10 cellular contexts compared by ENCODE assay signal in genomic region chr3:197802505-197803459, GRCh38. TPM values are rescaled to one million over a fixed set of nuclear protein-coding genes. Genes with fewer than 3 reads are reported as not detected.
DNase-seq lines count a peak whose midpoint lies in the region; ATAC-seq and TF ChIP-seq lines count a peak whose summit lies in the region.
"Had no signal": no experiment of that assay in that cellular context is flagged by ENCODE, and none has a peak within 500 bp of the region (broad histone marks: within the 10 kb centered on the region; RNA-seq: fewer than 3 reads in every experiment).

No MANE protein-coding gene starts in this region.

- CTCF ChIA-PET in activated naive CD4-positive, alpha-beta T cell treated with anti-CD3 and anti-CD28 coated beads for 36 hours (lab: Charles Lee), result interaction anchor here (0.7 to 1.2 kb wide), 3 partner anchors 9 to 101 kb away, joined by 3 to 5 read pairs (median 3); no protein-coding TSS in a partner anchor

- no peaks in the 10 kb centered on the region for H3K9me3 ChIP-seq in upper lobe of left lung

- peaks cover 6 to 22% (median 16%) of the 10 kb centered on the region in 4 donors for H3K4me1 ChIP-seq in upper lobe of left lung

- no peaks in the 10 kb centered on the region for H3K36me3 ChIP-seq in upper lobe of left lung

- intact Hi-C loops in activated naive CD4-positive, alpha-beta T cell treated with anti-CD3 and anti-CD28 coated beads for 36 hours (cut with micrococcal nuclease), result loop anchor here (1.0 to 10.0 kb wide), 5 partner anchors 9 to 208 kb away; partner anchors contain the start of genes FYTTD1 and RUBCN

- H3K4me3 Mint-ChIP-seq in activated naive CD4-positive, alpha-beta T cell treated with anti-CD3 and anti-CD28 coated beads for 36 hours, result no peak overlapping the region
- H3K4me3 Mint-ChIP-seq in type B pancreatic cell (no peak overlapping the region), endothelial cell (ENCODE audit: unreplicated experiment) (no peak overlapping the region)

- TF ChIP-seq EP300 in upper lobe of left lung (IDR thresholded peaks at IDR 0.05), result no peak

- WGBS in upper lobe of left lung, 2 donors, result 79 to 80% methylated on average over 9 of the region's 9 CpGs

- no peaks in the 10 kb centered on the region for H3K36me3 Mint-ChIP-seq in activated naive CD4-positive, alpha-beta T cell treated with anti-CD3 and anti-CD28 coated beads for 36 hours (ENCODE audit: low read depth)
- H3K36me3 Mint-ChIP-seq in type B pancreatic cell (peaks cover 8% of the 10 kb centered on the region), endothelial cell (ENCODE audit: low read depth, unreplicated experiment) (no peaks in the 10 kb centered on the region)

- no peak for DNase-seq in activated naive CD4-positive, alpha-beta T cell treated with anti-CD3 and anti-CD28 coated beads for 36 hours
- DNase-seq in activated naive CD4-positive, alpha-beta T cell treated with Interleukin-2 at 50 U/mL for 16 hours, result no peak
- peak; percentile 20 for DNase-seq in RPMI7951 (ENCODE audit: low read depth)
- no peak for DNase-seq in fibroblast of the aortic adventitia (ENCODE audit: low read depth)
- DNase-seq in type B pancreatic cell (ENCODE audit: extremely low spot score, unreplicated experiment), result no peak
- no peak for DNase-seq in endothelial cell (ENCODE audit: low spot score)
- no peak for DNase-seq in GM19238 (ENCODE audit: insufficient read length, low spot score)
- no peak for DNase-seq in upper lobe of left lung
- DNase-seq: NCI-H1092 treated with DMSO at 0.1 percent for 48 hours; stimulated activated CD4-positive, alpha-beta T cell treated with anti-CD3 and anti-CD28 coated beads, Interleukin-1b, Interleukin-23, amount 100 ng/mL, for 48 hours had no signal

- H3K27me3 ChIP-seq in upper lobe of left lung, result no peaks in the 10 kb centered on the region

- H3K4me3 ChIP-seq in fibroblast of the aortic adventitia (ENCODE audit: low read depth, low read length) (no peak overlapping the region), upper lobe of left lung (no peak overlapping the region)

- peak; percentile 20 for TF ChIP-seq CTCF in fibroblast of the aortic adventitia (IDR thresholded peaks at IDR 0.05; ENCODE audit: insufficient read depth, low read length)
- peak; percentile 9 for TF ChIP-seq CTCF in type B pancreatic cell (conservative IDR thresholded peaks at IDR 0.05)
- no peak for TF ChIP-seq CTCF in endothelial cell (IDR thresholded peaks at IDR 0.05; ENCODE audit: unreplicated experiment)
- TF ChIP-seq CTCF in upper lobe of left lung (IDR thresholded peaks at IDR 0.05), result no peak

- H3K27me3 Mint-ChIP-seq in activated naive CD4-positive, alpha-beta T cell treated with anti-CD3 and anti-CD28 coated beads for 36 hours (ENCODE audit: low read depth), result no peaks in the 10 kb centered on the region
- H3K27me3 Mint-ChIP-seq in type B pancreatic cell (no peaks in the 10 kb centered on the region), endothelial cell (ENCODE audit: unreplicated experiment) (no peaks in the 10 kb centered on the region)

- H3K27ac ChIP-seq in upper lobe of left lung, result no peak overlapping the region

- no peak for ATAC-seq in upper lobe of left lung (ENCODE audit: low FRiP score in 2 of 2)

- TF ChIP-seq POLR2A in upper lobe of left lung (IDR thresholded peaks at IDR 0.05), result no peak

- H3K9me3 Mint-ChIP-seq in activated naive CD4-positive, alpha-beta T cell treated with anti-CD3 and anti-CD28 coated beads for 36 hours, result no peaks in the 10 kb centered on the region
- H3K9me3 Mint-ChIP-seq in type B pancreatic cell (no peaks in the 10 kb centered on the region), endothelial cell (ENCODE audit: unreplicated experiment) (no peaks in the 10 kb centered on the region)

- H3K27ac Mint-ChIP-seq in activated naive CD4-positive, alpha-beta T cell treated with anti-CD3 and anti-CD28 coated beads for 36 hours, result peak overlapping the region; percentile 46
- H3K27ac Mint-ChIP-seq in type B pancreatic cell (no peak overlapping the region), endothelial cell (ENCODE audit: unreplicated experiment) (no peak overlapping the region)

- peaks cover 52% of the 10 kb centered on the region for H3K4me1 Mint-ChIP-seq in activated naive CD4-positive, alpha-beta T cell treated with anti-CD3 and anti-CD28 coated beads for 36 hours (ENCODE audit: low read depth)
- H3K4me1 Mint-ChIP-seq in type B pancreatic cell (ENCODE audit: unreplicated experiment), result peaks cover 29% of the 10 kb centered on the region
- H3K4me1 Mint-ChIP-seq in endothelial cell (ENCODE audit: unreplicated experiment), result no peaks in the 10 kb centered on the region

RNA-seq across cellular contexts. Expression of gene LRCH3, which starts 11.7 kb away (rescaled TPM):
- total RNA-seq in activated naive CD4-positive, alpha-beta T cell treated with anti-CD3 and anti-CD28 coated beads for 36 hours, result 10 to 100 TPM; 30.8 to 36.0 TPM
- 19.9 and 298 TPM in 2 replicates for total RNA-seq in RPMI7951 (2014; rRNA removed; shearing (Covaris generic))
- total RNA-seq in fibroblast of the aortic adventitia (ENCODE audit: low replicate concordance) (47.3 and 91.1 TPM in 2 replicates), type B pancreatic cell (ENCODE audit: low replicate concordance) (49.7 and 58.7 TPM in 2 replicates), endothelial cell (ENCODE audit: unreplicated experiment) (62.2 TPM), upper lobe of left lung (10 to 100 TPM; 24.6 to 68.1 (median 34.2) TPM)

RNA-seq across cellular contexts. Expression of gene FYTTD1, which starts 53.1 kb away (rescaled TPM):
- 10 to 100 TPM; 25.1 to 27.6 TPM for total RNA-seq in activated naive CD4-positive, alpha-beta T cell treated with anti-CD3 and anti-CD28 coated beads for 36 hours
- 72.6 and 77.9 TPM in 2 replicates for total RNA-seq in RPMI7951 (2014; rRNA removed; shearing (Covaris generic))
- total RNA-seq in fibroblast of the aortic adventitia (ENCODE audit: low replicate concordance), result 30.4 and 40.2 TPM in 2 replicates
- total RNA-seq in type B pancreatic cell (ENCODE audit: low replicate concordance), result 52.1 and 58.8 TPM in 2 replicates
- 65.3 TPM for total RNA-seq in endothelial cell (ENCODE audit: unreplicated experiment)
- 10 to 100 TPM; 25.5 to 50.0 (median 37.5) TPM for total RNA-seq in upper lobe of left lung

Comparison
In these comparisons a context has a peak if more than half of its experiments do, and no peak if none do; other contexts are left out.
1. CTCF ChIP-seq: peak in fibroblast of the aortic adventitia (single experiment) and type B pancreatic cell (single experiment); none in endothelial cell (single experiment) and upper lobe of left lung (0 of 6).